In genomic region chr2:6421094-6421493, GRCh38 we compare ENCODE assay signal across 21 cellular contexts.
"Had no signal": no experiment of that assay in that cellular context is flagged by ENCODE, and none has a peak within 500 bp of the region (broad histone marks: within the 10 kb centered on the region; RNA-seq: fewer than 3 reads in every experiment).

No MANE protein-coding gene starts in this region.

- H3K9me3 ChIP-seq: neutrophil, pancreas, prostate gland, right lobe of liver, sigmoid colon, stomach, thoracic aorta, thyroid gland, tibial nerve, upper lobe of left lung, vagina had no signal

- ATAC-seq: natural killer cell; pancreas; right cardiac atrium; right lobe of liver; stimulated activated effector memory CD8-positive, alpha-beta T cell treated with anti-CD3 and anti-CD28 coated beads, Interleukin-12 subunit alpha, Interleukin-12 subunit beta, amount 100 ng/mL, for 72 hours; stimulated activated naive B cell treated with anti-CD40 and anti-IgM and Interleukin-4, amounts not matched to agents 10 μg/mL and 1 μg/mL and 100 μg/mL, for 72 hours had no signal

- H3K27ac ChIP-seq: neutrophil, pancreas, prostate gland, right lobe of liver, sigmoid colon, stomach, thoracic aorta, thyroid gland, tibial nerve, upper lobe of left lung, vagina had no signal

- H3K27me3 ChIP-seq: neutrophil, pancreas, right lobe of liver, sigmoid colon, stomach, thyroid gland, tibial nerve, upper lobe of left lung, vagina had no signal

- H3K4me3 ChIP-seq: pancreas, prostate gland, right lobe of liver, sigmoid colon, stomach, thoracic aorta, thyroid gland, tibial nerve, upper lobe of left lung, vagina had no signal

- DNase-seq: natural killer cell; pancreas; right cardiac atrium; right lobe of liver; sigmoid colon; stimulated activated CD4-positive, alpha-beta T cell treated with anti-CD3 and anti-CD28 coated beads, Interleukin-15, amount 100 ng/mL, for 24 hours; stimulated activated CD4-positive, alpha-beta T cell treated with anti-CD3 and anti-CD28 coated beads, Interleukin-2, amount 100 ng/mL, for 24 hours; stimulated activated CD4-positive, alpha-beta T cell treated with anti-CD3 and anti-CD28 coated beads, Interleukin-2, amount 100 ng/mL, for 48 hours; stimulated activated CD4-positive, alpha-beta T cell treated with anti-CD3 and anti-CD28 coated beads, Interleukin-4, amount 100 ng/mL, for 24 hours; stimulated activated naive B cell treated with anti-CD40 and anti-IgM and Interleukin-4, amounts not matched to agents 10 μg/mL and 1 μg/mL and 100 μg/mL, for 72 hours; stimulated activated naive CD4-positive, alpha-beta T cell treated with Interleukin-2 at 50 U/mL for 16 hours; stomach; thyroid gland; trophoblast cell; upper lobe of left lung had no signal

- H3K36me3 ChIP-seq: neutrophil, pancreas, prostate gland, right lobe of liver, sigmoid colon, stomach, thoracic aorta, thyroid gland, tibial nerve, upper lobe of left lung, vagina had no signal
